Comparison of ENCODE assay signal across 11 cellular contexts in the genomic region with DNA sequence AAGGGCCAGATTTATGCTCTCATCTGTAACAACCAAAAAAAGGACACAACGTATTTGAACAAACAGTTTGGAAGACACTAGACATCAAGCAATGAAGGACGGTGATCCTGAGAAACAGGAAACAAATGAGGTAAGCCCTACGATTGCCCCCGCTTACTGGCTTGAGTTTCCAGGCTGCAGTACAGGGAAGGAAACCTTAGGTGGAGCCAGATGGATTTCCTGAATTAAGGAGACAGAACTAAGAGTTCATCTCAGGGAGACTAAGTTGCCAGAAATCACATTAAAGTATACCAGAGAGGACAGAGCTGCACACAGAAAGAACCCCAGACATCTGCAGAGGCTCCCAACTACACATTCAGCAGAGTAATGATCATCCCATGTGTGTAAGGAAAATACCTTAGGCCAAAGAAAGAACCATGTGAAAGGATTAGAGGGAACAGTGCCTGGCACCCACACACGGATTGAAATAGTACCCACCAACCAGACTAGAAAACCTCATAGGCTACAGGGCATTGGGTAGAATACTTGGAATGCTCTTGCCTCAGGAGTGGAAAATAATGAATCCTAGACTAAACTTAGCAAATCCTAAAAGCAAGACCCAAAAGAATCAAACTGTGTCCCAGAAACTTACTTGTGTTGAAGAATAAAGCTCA.
DNase-seq lines count a peak whose midpoint lies in the region; ATAC-seq and TF ChIP-seq lines count a peak whose summit lies in the region.
"Had no signal": no experiment of that assay in that cellular context is flagged by ENCODE, and none has a peak within 500 bp of the region (broad histone marks: within the 10 kb centered on the region; RNA-seq: fewer than 3 reads in every experiment).

No MANE protein-coding gene starts in this region.

- DNase-seq in NCI-H2081 (lab: John Stamatoyannopoulos, UW): peak; percentile 27 to 45
- no peak for DNase-seq in NCI-H2081 treated with DMSO at 0.1 percent for 48 hours (lab: John Stamatoyannopoulos, UW)
- no peak for DNase-seq in RWPE2 (ENCODE audit: low spot score)
- peak; percentile 52 to 57 for DNase-seq in cardiac muscle cell (ENCODE audit: low read depth in 1 of 2, low spot score in 1 of 2)
- DNase-seq in stomach: no peak
- DNase-seq in T1000 (lab: John Stamatoyannopoulos, UW): no peak
- no peak for DNase-seq in NCI-H2029 treated with DMSO at 0.1 percent for 48 hours (lab: John Stamatoyannopoulos, UW)
- DNase-seq: activated B cell treated with CpG ODN at 0.5 μM for 24 hours; CD4-positive, CD25-positive, alpha-beta regulatory T cell had no signal

- intact Hi-C loops in stomach (cut with DNase I; ENCODE audit: low total_unique reads): no loop called here

- no peak overlapping the region for H3K27ac ChIP-seq in RWPE2 (ENCODE audit: poor library complexity, severe bottlenecking)
- no peak overlapping the region for H3K27ac ChIP-seq in cardiac muscle cell
- no peak overlapping the region for H3K27ac ChIP-seq in stomach
- H3K27ac ChIP-seq: skin epidermis had no signal

- H3K36me3 ChIP-seq in RWPE2 (ENCODE audit: low read depth) (no peaks in the 10 kb centered on the region), cardiac muscle cell (no peaks in the 10 kb centered on the region), stomach (no peaks in the 10 kb centered on the region)

- TF ChIP-seq POLR2A in stomach (IDR thresholded peaks at IDR 0.05) (no peak), GM18505 (IDR thresholded peaks at IDR 0.05; ENCODE audit: borderline replicate concordance, extremely low read depth, insufficient read depth, insufficient read length) (no peak)

- H3K9me3 ChIP-seq in RWPE2 (ENCODE audit: severe bottlenecking) (no peaks in the 10 kb centered on the region), cardiac muscle cell (ENCODE audit: low read depth) (no peaks in the 10 kb centered on the region), stomach (peaks cover 0 to 4% (median 0%) of the 10 kb centered on the region in 4 donors)

- WGBS in stomach, 5 donors: 14 to 24% (median 21%) methylated on average over 5 of the region's 5 CpGs

- ATAC-seq in RWPE2 (ENCODE audit: low read depth) (peak; percentile 67; the same call in 2 of the 3 replicates), GM18505 (IDR thresholded peaks at IDR 0.05; ENCODE audit: unreplicated experiment) (no peak)

- TF ChIP-seq EP300 in stomach (IDR thresholded peaks at IDR 0.05): no peak

- TF ChIP-seq CTCF in RWPE2 (IDR thresholded peaks at IDR 0.05; ENCODE audit: poor library complexity, severe bottlenecking) (peak; percentile 40), cardiac muscle cell (IDR thresholded peaks at IDR 0.05; ENCODE audit: low read depth, low read length) (peak; percentile 59), stomach (IDR thresholded peaks at IDR 0.05) (peak in 4 of 7 experiments; percentile 35 to 39 (median 38))

- H3K4me3 ChIP-seq in RWPE2 (ENCODE audit: severe bottlenecking) (no peak overlapping the region), cardiac muscle cell (no peak overlapping the region), stomach (no peak overlapping the region)
- H3K4me3 ChIP-seq: skin epidermis had no signal

- no peaks in the 10 kb centered on the region for H3K27me3 ChIP-seq in RWPE2 (ENCODE audit: insufficient read depth, poor library complexity, severe bottlenecking)
- no peaks in the 10 kb centered on the region for H3K27me3 ChIP-seq in cardiac muscle cell
- H3K27me3 ChIP-seq in stomach: no peaks in the 10 kb centered on the region

- H3K4me1 ChIP-seq in RWPE2 (ENCODE audit: insufficient read depth, poor library complexity, severe bottlenecking) (no peaks in the 10 kb centered on the region), cardiac muscle cell (ENCODE audit: low read depth) (no peaks in the 10 kb centered on the region), stomach (no peaks in the 10 kb centered on the region)

Comparison
In these comparisons a context has a peak if more than half of its experiments do, and no peak if none do; other contexts are left out.
1. DNase-seq: peak in NCI-H2081 (2 of 2) and cardiac muscle cell (2 of 2); none in NCI-H2081 treated with DMSO at 0.1 percent for 48 hours (single experiment), RWPE2 (single experiment), stomach (single experiment), T1000 (single experiment) and NCI-H2029 treated with DMSO at 0.1 percent for 48 hours (single experiment).
2. Peak in every context shown above with its lines, with median percentiles within 50 percentile points of each other: CTCF ChIP-seq.